1 cellular context compared by ENCODE assay signal in the genomic region with DNA sequence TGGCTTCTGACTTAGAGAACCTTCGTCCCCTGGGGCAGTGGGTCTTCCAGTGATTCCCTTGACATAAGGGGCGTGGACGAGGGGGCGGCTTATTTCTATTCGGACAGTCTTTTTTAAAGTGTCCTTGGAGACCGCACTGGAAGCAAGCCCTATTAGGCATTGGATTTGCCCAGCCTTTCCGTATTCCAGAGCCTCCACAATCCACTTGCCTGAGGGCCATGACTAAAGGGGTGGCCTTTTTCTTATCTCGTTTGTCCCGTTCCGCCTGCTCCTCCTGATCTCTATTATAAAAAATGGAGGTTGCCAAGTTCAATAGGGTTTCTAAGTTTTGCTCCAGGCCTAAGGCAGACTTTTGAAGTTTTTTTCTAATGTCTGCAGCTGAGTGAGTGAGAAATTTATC. TPM values are rescaled to one million over a fixed set of nuclear protein-coding genes. Genes with fewer than 3 reads are reported as not detected.
"Had no signal": no experiment of that assay in that cellular context is flagged by ENCODE, and none has a peak within 500 bp of the region (broad histone marks: within the 10 kb centered on the region; RNA-seq: fewer than 3 reads in every experiment).

No MANE protein-coding gene starts in this region.

RNA-seq across cellular contexts. Expression of a gene that starts 49.0 kb away (rescaled TPM):
- total RNA-seq: HT-29 had no signal
